1 cellular context compared by ENCODE assay signal in the genomic region with DNA sequence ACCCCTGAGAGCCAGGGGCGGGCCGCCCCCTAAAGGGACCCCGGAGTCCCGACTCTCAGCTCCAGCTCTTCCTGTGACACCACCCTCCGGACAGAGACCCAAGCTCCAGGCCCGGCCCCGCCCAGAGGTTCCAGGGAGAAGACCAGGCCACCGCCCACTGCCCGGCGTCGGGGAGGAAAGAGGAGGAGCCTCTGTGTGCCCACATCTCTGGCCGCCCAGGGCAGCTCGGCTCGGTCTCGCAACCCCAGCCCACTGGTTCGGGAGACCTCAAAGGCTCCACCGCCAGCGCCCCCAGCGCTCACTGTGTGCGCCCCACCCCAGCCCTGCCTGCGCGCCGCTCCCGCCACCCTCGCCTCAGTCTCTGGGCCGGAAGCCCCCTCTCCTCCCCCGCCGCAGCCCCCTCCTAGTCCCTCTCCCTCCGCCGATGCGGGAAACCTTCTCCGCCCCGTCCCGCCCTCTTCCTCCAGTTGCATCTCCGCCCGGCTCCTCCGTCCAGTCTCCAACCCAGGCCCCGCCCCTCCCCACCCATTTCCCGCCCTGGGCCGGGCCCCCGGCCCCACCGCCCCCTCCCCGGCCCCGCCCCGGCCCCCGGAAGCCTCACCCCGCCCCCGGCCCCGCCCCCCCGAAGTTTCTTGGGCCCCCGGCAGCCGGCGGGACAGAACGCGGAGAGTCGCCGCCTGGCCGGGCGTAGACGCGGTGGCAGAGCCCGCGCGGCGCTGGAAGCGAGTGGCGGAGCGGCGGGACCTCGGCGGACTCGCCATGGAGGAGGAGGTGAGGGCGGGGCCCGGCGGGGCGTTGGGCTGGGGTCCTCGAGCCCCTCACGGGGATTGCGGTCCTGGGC.
A peak's percentile ranks its signal among the peaks of the same experiment; 100 is the strongest.
TF ChIP-seq lines count a peak whose summit lies in the region.

A gene with protein sequence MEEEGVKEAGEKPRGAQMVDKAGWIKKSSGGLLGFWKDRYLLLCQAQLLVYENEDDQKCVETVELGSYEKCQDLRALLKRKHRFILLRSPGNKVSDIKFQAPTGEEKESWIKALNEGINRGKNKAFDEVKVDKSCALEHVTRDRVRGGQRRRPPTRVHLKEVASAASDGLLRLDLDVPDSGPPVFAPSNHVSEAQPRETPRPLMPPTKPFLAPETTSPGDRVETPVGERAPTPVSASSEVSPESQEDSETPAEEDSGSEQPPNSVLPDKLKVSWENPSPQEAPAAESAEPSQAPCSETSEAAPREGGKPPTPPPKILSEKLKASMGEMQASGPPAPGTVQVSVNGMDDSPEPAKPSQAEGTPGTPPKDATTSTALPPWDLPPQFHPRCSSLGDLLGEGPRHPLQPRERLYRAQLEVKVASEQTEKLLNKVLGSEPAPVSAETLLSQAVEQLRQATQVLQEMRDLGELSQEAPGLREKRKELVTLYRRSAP (plus strand): TSS at position 658 of the 841 bp plus-strand sequence. CDS start 102 bp downstream, at position 760.

TF ChIP-seq in HepG2, 621 proteins besides CTCF, POLR2A, EP300 and RAD21 (continued from another document and continues in another):
- TF ChIP-seq, protein P1, sequence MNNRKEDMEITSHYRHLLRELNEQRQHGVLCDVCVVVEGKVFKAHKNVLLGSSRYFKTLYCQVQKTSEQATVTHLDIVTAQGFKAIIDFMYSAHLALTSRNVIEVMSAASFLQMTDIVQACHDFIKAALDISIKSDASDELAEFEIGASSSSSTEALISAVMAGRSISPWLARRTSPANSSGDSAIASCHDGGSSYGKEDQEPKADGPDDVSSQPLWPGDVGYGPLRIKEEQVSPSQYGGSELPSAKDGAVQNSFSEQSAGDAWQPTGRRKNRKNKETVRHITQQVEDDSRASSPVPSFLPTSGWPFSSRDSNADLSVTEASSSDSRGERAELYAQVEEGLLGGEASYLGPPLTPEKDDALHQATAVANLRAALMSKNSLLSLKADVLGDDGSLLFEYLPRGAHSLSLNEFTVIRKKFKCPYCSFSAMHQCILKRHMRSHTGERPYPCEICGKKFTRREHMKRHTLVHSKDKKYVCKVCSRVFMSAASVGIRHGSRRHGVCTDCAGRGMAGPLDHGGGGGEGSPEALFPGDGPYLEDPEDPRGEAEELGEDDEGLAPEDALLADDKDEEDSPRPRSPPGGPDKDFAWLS (CRISPR knock-in tag; IDR thresholded peaks at IDR 0.05; ENCODE audit: borderline replicate concordance), result no peak
- TF ChIP-seq, protein P2, sequence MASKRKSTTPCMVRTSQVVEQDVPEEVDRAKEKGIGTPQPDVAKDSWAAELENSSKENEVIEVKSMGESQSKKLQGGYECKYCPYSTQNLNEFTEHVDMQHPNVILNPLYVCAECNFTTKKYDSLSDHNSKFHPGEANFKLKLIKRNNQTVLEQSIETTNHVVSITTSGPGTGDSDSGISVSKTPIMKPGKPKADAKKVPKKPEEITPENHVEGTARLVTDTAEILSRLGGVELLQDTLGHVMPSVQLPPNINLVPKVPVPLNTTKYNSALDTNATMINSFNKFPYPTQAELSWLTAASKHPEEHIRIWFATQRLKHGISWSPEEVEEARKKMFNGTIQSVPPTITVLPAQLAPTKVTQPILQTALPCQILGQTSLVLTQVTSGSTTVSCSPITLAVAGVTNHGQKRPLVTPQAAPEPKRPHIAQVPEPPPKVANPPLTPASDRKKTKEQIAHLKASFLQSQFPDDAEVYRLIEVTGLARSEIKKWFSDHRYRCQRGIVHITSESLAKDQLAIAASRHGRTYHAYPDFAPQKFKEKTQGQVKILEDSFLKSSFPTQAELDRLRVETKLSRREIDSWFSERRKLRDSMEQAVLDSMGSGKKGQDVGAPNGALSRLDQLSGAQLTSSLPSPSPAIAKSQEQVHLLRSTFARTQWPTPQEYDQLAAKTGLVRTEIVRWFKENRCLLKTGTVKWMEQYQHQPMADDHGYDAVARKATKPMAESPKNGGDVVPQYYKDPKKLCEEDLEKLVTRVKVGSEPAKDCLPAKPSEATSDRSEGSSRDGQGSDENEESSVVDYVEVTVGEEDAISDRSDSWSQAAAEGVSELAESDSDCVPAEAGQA (IDR thresholded peaks at IDR 0.05; ENCODE audit: low read depth), result no peak
- TF ChIP-seq, protein P2 (CRISPR knock-in tag; IDR thresholded peaks at IDR 0.05; ENCODE audit: borderline replicate concordance), result no peak
- TF ChIP-seq ZNF17 (CRISPR knock-in tag; IDR thresholded peaks at IDR 0.05) (no peak), ZNF776 (CRISPR knock-in tag; IDR thresholded peaks at IDR 0.05) (no peak), IRF1 (CRISPR knock-in tag; IDR thresholded peaks at IDR 0.05; ENCODE audit: low read depth) (no peak), ZNF737 (CRISPR knock-in tag; IDR thresholded peaks at IDR 0.05; ENCODE audit: borderline replicate concordance) (no peak), MIXL1 (CRISPR knock-in tag; IDR thresholded peaks at IDR 0.05) (no peak), ZFP82 (CRISPR knock-in tag; IDR thresholded peaks at IDR 0.05; ENCODE audit: borderline replicate concordance) (0 out of 2 replicates have a peak, but pooled peaks have one; percentile 47), BRCA1 (CRISPR knock-in tag; IDR thresholded peaks at IDR 0.05) (0 out of 2 replicates have a peak, but pooled peaks have one; percentile 8), MBNL3 (CRISPR knock-in tag; conservative IDR thresholded peaks at IDR 0.05) (no peak), ZNF10 (CRISPR knock-in tag; IDR thresholded peaks at IDR 0.05; ENCODE audit: borderline replicate concordance, low read depth) (no peak), ZNF703 (CRISPR knock-in tag; IDR thresholded peaks at IDR 0.05; ENCODE audit: borderline replicate concordance) (no peak), ZNF33A (CRISPR knock-in tag; IDR thresholded peaks at IDR 0.05; ENCODE audit: borderline replicate concordance) (no peak), MED8 (CRISPR knock-in tag; IDR thresholded peaks at IDR 0.05; ENCODE audit: insufficient replicate concordance) (no peak), SKI (IDR thresholded peaks at IDR 0.05; ENCODE audit: partially characterized antibody) (no peak), ONECUT2 (CRISPR knock-in tag; IDR thresholded peaks at IDR 0.05) (no peak), ATM (IDR thresholded peaks at IDR 0.05; ENCODE audit: borderline replicate concordance) (no peak), TARDBP (CRISPR knock-in tag; IDR thresholded peaks at IDR 0.05) (no peak), ZNF160 (CRISPR knock-in tag; IDR thresholded peaks at IDR 0.05) (peak; percentile 68; the same call in 1 of the 2 replicates), PCBP1 (IDR thresholded peaks at IDR 0.05; ENCODE audit: borderline replicate concordance, low read depth, low read length) (no peak), ZNF704 (CRISPR knock-in tag; IDR thresholded peaks at IDR 0.05; ENCODE audit: borderline replicate concordance) (no peak), NR2F1 (CRISPR knock-in tag; IDR thresholded peaks at IDR 0.05) (no peak), PRDM15 (CRISPR knock-in tag; IDR thresholded peaks at IDR 0.05) (no peak), ZNF777 (CRISPR knock-in tag; IDR thresholded peaks at IDR 0.05) (no peak), SRSF9 (IDR thresholded peaks at IDR 0.05; ENCODE audit: borderline replicate concordance, insufficient read depth, low read depth, low read length, poor library complexity, severe bottlenecking) (no peak), ZNF446 (CRISPR knock-in tag; IDR thresholded peaks at IDR 0.05) (no peak), ETV6 (CRISPR knock-in tag; conservative IDR thresholded peaks at IDR 0.05) (no peak), FLYWCH1 (CRISPR knock-in tag; IDR thresholded peaks at IDR 0.05) (no peak), DNMT1 (CRISPR knock-in tag; IDR thresholded peaks at IDR 0.05) (no peak)
- TF ChIP-seq, protein P3, sequence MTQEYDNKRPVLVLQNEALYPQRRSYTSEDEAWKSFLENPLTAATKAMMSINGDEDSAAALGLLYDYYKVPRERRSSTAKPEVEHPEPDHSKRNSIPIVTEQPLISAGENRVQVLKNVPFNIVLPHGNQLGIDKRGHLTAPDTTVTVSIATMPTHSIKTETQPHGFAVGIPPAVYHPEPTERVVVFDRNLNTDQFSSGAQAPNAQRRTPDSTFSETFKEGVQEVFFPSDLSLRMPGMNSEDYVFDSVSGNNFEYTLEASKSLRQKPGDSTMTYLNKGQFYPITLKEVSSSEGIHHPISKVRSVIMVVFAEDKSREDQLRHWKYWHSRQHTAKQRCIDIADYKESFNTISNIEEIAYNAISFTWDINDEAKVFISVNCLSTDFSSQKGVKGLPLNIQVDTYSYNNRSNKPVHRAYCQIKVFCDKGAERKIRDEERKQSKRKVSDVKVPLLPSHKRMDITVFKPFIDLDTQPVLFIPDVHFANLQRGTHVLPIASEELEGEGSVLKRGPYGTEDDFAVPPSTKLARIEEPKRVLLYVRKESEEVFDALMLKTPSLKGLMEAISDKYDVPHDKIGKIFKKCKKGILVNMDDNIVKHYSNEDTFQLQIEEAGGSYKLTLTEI (CRISPR knock-in tag; conservative IDR thresholded peaks at IDR 0.05), result no peak
- TF ChIP-seq, protein P4, sequence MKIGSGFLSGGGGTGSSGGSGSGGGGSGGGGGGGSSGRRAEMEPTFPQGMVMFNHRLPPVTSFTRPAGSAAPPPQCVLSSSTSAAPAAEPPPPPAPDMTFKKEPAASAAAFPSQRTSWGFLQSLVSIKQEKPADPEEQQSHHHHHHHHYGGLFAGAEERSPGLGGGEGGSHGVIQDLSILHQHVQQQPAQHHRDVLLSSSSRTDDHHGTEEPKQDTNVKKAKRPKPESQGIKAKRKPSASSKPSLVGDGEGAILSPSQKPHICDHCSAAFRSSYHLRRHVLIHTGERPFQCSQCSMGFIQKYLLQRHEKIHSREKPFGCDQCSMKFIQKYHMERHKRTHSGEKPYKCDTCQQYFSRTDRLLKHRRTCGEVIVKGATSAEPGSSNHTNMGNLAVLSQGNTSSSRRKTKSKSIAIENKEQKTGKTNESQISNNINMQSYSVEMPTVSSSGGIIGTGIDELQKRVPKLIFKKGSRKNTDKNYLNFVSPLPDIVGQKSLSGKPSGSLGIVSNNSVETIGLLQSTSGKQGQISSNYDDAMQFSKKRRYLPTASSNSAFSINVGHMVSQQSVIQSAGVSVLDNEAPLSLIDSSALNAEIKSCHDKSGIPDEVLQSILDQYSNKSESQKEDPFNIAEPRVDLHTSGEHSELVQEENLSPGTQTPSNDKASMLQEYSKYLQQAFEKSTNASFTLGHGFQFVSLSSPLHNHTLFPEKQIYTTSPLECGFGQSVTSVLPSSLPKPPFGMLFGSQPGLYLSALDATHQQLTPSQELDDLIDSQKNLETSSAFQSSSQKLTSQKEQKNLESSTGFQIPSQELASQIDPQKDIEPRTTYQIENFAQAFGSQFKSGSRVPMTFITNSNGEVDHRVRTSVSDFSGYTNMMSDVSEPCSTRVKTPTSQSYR (CRISPR knock-in tag; IDR thresholded peaks at IDR 0.05; ENCODE audit: borderline replicate concordance), result no peak
